In the genomic region with DNA sequence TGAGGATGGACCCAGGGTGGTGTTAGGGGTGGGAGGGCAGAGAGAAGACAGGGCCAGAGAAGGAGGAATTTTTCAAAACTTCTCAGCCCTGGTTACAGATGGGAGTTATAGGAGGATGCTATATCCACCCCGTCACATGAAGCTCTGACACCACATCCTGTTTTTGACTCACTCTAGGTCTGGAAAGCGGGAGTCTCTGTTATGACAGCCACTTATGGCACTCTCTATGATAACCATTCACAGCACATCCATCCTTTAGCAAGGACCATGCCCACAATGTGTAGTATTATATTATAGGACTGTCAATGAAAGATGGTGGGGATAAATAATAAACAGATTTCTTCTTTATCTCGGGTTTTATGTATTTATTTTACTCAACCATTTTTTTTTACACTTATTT, we compare ENCODE assay signal across 16 cellular contexts.
"Had no signal": no experiment of that assay in that cellular context is flagged by ENCODE, and none has a peak within 500 bp of the region (broad histone marks: within the 10 kb centered on the region; RNA-seq: fewer than 3 reads in every experiment).

No MANE protein-coding gene starts in this region.

- FAIRE-seq: pancreas had no signal

- H3K9me3 ChIP-seq: pancreas, right lobe of liver, stomach, vagina had no signal

- H3K27me3 ChIP-seq: dorsolateral prefrontal cortex, foreskin keratinocyte, pancreas, right lobe of liver, stomach, vagina had no signal

- H3K36me3 ChIP-seq: pancreas, right lobe of liver, stomach, vagina, WERI-Rb-1 had no signal

- H3K4me1 ChIP-seq: foreskin keratinocyte, pancreas, stomach, vagina had no signal

- H3K4me3 ChIP-seq: dorsolateral prefrontal cortex, pancreas, right lobe of liver, stomach, vagina had no signal

- H3K27ac ChIP-seq: dorsolateral prefrontal cortex, epithelial cell of prostate, foreskin keratinocyte, pancreas, right lobe of liver, stomach, vagina, WERI-Rb-1 had no signal

- DNase-seq: activated CD4-positive, alpha-beta T cell treated with anti-CD3 and anti-CD28 coated beads, Interleukin-2, amount 50 U/mL, for 4 hours; amniotic stem cell; dorsolateral prefrontal cortex; endodermal cell; foreskin keratinocyte; left ventricle myocardium superior; naive thymus-derived CD8-positive, alpha-beta T cell; pancreas; right lobe of liver; stimulated activated CD4-positive, alpha-beta T cell treated with anti-CD3 and anti-CD28 coated beads, Interleukin-4, amount 100 ng/mL, for 24 hours; stomach; T-helper 17 cell; trophoblast cell; WERI-Rb-1 had no signal
